1 cellular context compared by ENCODE assay signal in the genomic region with DNA sequence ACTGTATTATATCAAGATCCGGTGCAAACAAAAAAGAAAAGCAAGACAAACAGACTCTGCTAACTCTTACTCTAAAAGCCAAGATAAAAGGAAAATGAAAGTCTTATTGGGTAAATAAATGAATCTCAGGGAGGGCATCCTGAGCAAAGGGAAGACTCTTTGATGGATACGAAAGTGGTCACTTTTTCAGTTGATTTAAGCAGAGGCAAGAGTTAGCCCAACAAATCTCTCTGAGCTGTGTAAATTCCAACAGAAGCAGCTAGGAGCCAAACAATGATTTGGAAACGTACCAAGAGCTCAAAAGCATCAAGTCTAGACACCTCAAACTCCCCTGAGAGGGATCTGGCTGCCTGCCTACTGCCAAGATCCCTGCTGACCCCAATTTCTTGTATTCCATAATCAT.
TF ChIP-seq lines count a peak whose summit lies in the region.

No MANE protein-coding gene starts in this region.

TF ChIP-seq in GM23338, 12 proteins besides CTCF, POLR2A, EP300 and RAD21 (continued from another document):
- TF ChIP-seq ZNF462 (CRISPR knock-in tag; IDR thresholded peaks at IDR 0.05) (no peak), CREB1 (CRISPR knock-in tag; IDR thresholded peaks at IDR 0.05; ENCODE audit: low read depth) (no peak), STAT1 (IDR thresholded peaks at IDR 0.05; ENCODE audit: unreplicated experiment) (no peak), NANOG (IDR thresholded peaks at IDR 0.05; ENCODE audit: borderline replicate concordance) (no peak)
